ENCODE assay signal across 8 cellular contexts in genomic region chr18:48446582-48447225, GRCh38. TPM values are rescaled to one million over a fixed set of nuclear protein-coding genes. Genes with fewer than 3 reads are reported as not detected.
DNase-seq lines count a peak whose midpoint lies in the region; ATAC-seq and TF ChIP-seq lines count a peak whose summit lies in the region.

No MANE protein-coding gene starts in this region.

- no peaks in the 10 kb centered on the region for H3K27me3 ChIP-seq in CD8-positive, alpha-beta T cell (ENCODE audit: insufficient read depth, low read length)
- no peaks in the 10 kb centered on the region for H3K27me3 ChIP-seq in GM23338 (ENCODE audit: insufficient read depth)

- TF ChIP-seq CTCF in CD8-positive, alpha-beta T cell (IDR thresholded peaks at IDR 0.05): no peak
- TF ChIP-seq CTCF in GM23338 (conservative IDR thresholded peaks at IDR 0.05; ENCODE audit: low read depth in 2 of 2) (peak; percentile 84 to 97), retinal pigment epithelial cell (conservative IDR thresholded peaks at IDR 0.05; ENCODE audit: low read depth, low read length) (peak; percentile 94)

- H3K27ac ChIP-seq in CD8-positive, alpha-beta T cell (ENCODE audit: low read depth, low read length): no peak overlapping the region
- no peak overlapping the region for H3K27ac ChIP-seq in GM23338 (ENCODE audit: low read depth)

- no peak overlapping the region for H3K27ac Mint-ChIP-seq in CD8-positive, alpha-beta T cell
- H3K27ac Mint-ChIP-seq in GM23338 (no peak overlapping the region), T-cell (no peak overlapping the region)

- intact Hi-C loops in CD8-positive, alpha-beta T cell (cut with DNase I, micrococcal nuclease): loop anchor here in 1 of 2 experiments (2.0 kb wide), 1 partner anchor 674 kb away; no protein-coding TSS in a partner anchor
- intact Hi-C loops in left cardiac atrium (cut with DNase I): loop anchor here (2.0 to 10.0 kb wide), 4 partner anchors 104 to 672 kb away; no protein-coding TSS in a partner anchor

- CTCF ChIA-PET in CD8-positive, alpha-beta T cell (lab: Charles Lee): interaction anchor here (0.8 to 5.5 kb wide), 8 partner anchors 10 to 1465 kb away, joined by 3 to 73 read pairs (median 4); no protein-coding TSS in a partner anchor
- CTCF ChIA-PET in T-cell (lab: Charles Lee): interaction anchor here (0.6 to 3.3 kb wide), 5 partner anchors 8 to 20 kb away, joined by 3 to 10 read pairs (median 9); no protein-coding TSS in a partner anchor

- H3K4me3 Mint-ChIP-seq in CD8-positive, alpha-beta T cell: no peak overlapping the region
- H3K4me3 Mint-ChIP-seq in GM23338 (no peak overlapping the region), T-cell (no peak overlapping the region)

- H3K9me3 ChIP-seq in CD8-positive, alpha-beta T cell (ENCODE audit: low read length): no peaks in the 10 kb centered on the region

- peak; percentile 30 to 78 (median 52) for DNase-seq in CD8-positive, alpha-beta T cell
- DNase-seq in GM23338 (ENCODE audit: low spot score) (peak; percentile 94), NCI-H187 (lab: John Stamatoyannopoulos, UW) (peak; percentile 54 to 70), T-cell (peak; percentile 13 to 72 (median 52)), amniotic epithelial cell (ENCODE audit: low read depth) (peak; percentile 63), left cardiac atrium (peak; percentile 91), retinal pigment epithelial cell (ENCODE audit: low read depth) (peak; percentile 23)

- ATAC-seq in CD8-positive, alpha-beta T cell: peak; percentile 61
- ATAC-seq in GM23338 (peak; percentile 94), T-cell (replicated peaks in 1 of 4) (peak; percentile 73 to 89 (median 78)), left cardiac atrium (peak; percentile 94 to 95), HG03571 (IDR thresholded peaks at IDR 0.05; ENCODE audit: unreplicated experiment) (no peak)

- H3K4me1 ChIP-seq in CD8-positive, alpha-beta T cell (ENCODE audit: insufficient read depth, low read length): no peaks in the 10 kb centered on the region
- H3K4me1 ChIP-seq in GM23338 (ENCODE audit: insufficient read depth): no peaks in the 10 kb centered on the region

- H2AFZ ChIP-seq in GM23338: peak overlapping the region; percentile 92

- H3K79me2 ChIP-seq in GM23338 (replicated peaks; ENCODE audit: insufficient read depth): no peaks in the 10 kb centered on the region

- no peaks in the 10 kb centered on the region for H3K9me3 Mint-ChIP-seq in CD8-positive, alpha-beta T cell
- H3K9me3 Mint-ChIP-seq in GM23338: no peaks in the 10 kb centered on the region
- no peaks in the 10 kb centered on the region for H3K9me3 Mint-ChIP-seq in T-cell

- H3K36me3 Mint-ChIP-seq in CD8-positive, alpha-beta T cell: no peaks in the 10 kb centered on the region
- H3K36me3 Mint-ChIP-seq in GM23338 (ENCODE audit: low read depth) (no peaks in the 10 kb centered on the region), T-cell (no peaks in the 10 kb centered on the region)

- no peaks in the 10 kb centered on the region for H4K20me1 ChIP-seq in GM23338 (replicated peaks; ENCODE audit: insufficient read depth)

- H3F3A ChIP-seq in GM23338 (replicated peaks; ENCODE audit: low read depth): no peaks in the 10 kb centered on the region

- POLR2A ChIA-PET in CD8-positive, alpha-beta T cell (lab: Charles Lee): no interaction called here
- POLR2A ChIA-PET in T-cell (lab: Charles Lee): no interaction called here

- 0 out of 2 replicates have a peak overlapping the region, but pooled peaks have one; percentile 50 for H3K4me2 ChIP-seq in GM23338

- H3K4me1 Mint-ChIP-seq in CD8-positive, alpha-beta T cell (ENCODE audit: low read depth): peaks cover 9% of the 10 kb centered on the region
- H3K4me1 Mint-ChIP-seq in GM23338 (peaks cover 2% of the 10 kb centered on the region), T-cell (peaks cover 8 to 16% (median 11%) of the 10 kb centered on the region in 3 donors)

- H3K4me3 ChIP-seq in CD8-positive, alpha-beta T cell (ENCODE audit: low read depth, low read length): no peak overlapping the region
- no peak overlapping the region for H3K4me3 ChIP-seq in GM23338
- no peak overlapping the region for H3K4me3 ChIP-seq in retinal pigment epithelial cell (ENCODE audit: low read length)

- no peaks in the 10 kb centered on the region for H3K36me3 ChIP-seq in CD8-positive, alpha-beta T cell (ENCODE audit: insufficient read depth, low read length)
- no peaks in the 10 kb centered on the region for H3K36me3 ChIP-seq in GM23338 (ENCODE audit: insufficient read depth)

- peaks cover 22% of the 10 kb centered on the region for H3K27me3 Mint-ChIP-seq in CD8-positive, alpha-beta T cell (ENCODE audit: low read depth)
- H3K27me3 Mint-ChIP-seq in GM23338 (ENCODE audit: insufficient read depth, low read depth, poor library complexity) (peaks cover 7% of the 10 kb centered on the region), T-cell (peaks cover 40 to 51% of the 10 kb centered on the region in 2 donors)

- H3K9me2 ChIP-seq in GM23338 (ENCODE audit: insufficient read depth): no peaks in the 10 kb centered on the region

TF ChIP-seq in GM23338, 12 proteins besides CTCF, POLR2A, EP300 and RAD21:
- TF ChIP-seq, protein P1, sequence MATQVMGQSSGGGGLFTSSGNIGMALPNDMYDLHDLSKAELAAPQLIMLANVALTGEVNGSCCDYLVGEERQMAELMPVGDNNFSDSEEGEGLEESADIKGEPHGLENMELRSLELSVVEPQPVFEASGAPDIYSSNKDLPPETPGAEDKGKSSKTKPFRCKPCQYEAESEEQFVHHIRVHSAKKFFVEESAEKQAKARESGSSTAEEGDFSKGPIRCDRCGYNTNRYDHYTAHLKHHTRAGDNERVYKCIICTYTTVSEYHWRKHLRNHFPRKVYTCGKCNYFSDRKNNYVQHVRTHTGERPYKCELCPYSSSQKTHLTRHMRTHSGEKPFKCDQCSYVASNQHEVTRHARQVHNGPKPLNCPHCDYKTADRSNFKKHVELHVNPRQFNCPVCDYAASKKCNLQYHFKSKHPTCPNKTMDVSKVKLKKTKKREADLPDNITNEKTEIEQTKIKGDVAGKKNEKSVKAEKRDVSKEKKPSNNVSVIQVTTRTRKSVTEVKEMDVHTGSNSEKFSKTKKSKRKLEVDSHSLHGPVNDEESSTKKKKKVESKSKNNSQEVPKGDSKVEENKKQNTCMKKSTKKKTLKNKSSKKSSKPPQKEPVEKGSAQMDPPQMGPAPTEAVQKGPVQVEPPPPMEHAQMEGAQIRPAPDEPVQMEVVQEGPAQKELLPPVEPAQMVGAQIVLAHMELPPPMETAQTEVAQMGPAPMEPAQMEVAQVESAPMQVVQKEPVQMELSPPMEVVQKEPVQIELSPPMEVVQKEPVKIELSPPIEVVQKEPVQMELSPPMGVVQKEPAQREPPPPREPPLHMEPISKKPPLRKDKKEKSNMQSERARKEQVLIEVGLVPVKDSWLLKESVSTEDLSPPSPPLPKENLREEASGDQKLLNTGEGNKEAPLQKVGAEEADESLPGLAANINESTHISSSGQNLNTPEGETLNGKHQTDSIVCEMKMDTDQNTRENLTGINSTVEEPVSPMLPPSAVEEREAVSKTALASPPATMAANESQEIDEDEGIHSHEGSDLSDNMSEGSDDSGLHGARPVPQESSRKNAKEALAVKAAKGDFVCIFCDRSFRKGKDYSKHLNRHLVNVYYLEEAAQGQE (IDR thresholded peaks at IDR 0.05; ENCODE audit: unreplicated experiment): no peak
- TF ChIP-seq ZNF114 (CRISPR knock-in tag; IDR thresholded peaks at IDR 0.05) (no peak), EZH2phosphoT487 (IDR thresholded peaks at IDR 0.05; ENCODE audit: unreplicated experiment) (no peak)

RNA-seq across cellular contexts. Expression of gene ZBTB7C, which starts 37.5 kb away (rescaled TPM):
- not detected for total RNA-seq in CD8-positive, alpha-beta T cell
- total RNA-seq in GM23338 (2014; rRNA removed; shearing (Covaris generic)): 0.14 and 0.47 TPM in 2 replicates
- polyA plus RNA-seq in GM23338 (2016; fragmentation: Nextera tagmentation; extraction: Ambion mirVana): 0.03 TPM in 1 of 2 replicates, not detected in the other
- total RNA-seq in T-cell: under 1 TPM in 1 of 5 donors, not detected in 4; 0.06 TPM
- total RNA-seq in left cardiac atrium: 1 to 10 TPM; 4.2 to 5.6 TPM

Comparison
In these comparisons a context has a peak if more than half of its experiments do, and no peak if none do; other contexts are left out.
1. DNase-seq: peak in every context shown above with its lines; median percentile 94 in GM23338; 91 in left cardiac atrium; 63 in amniotic epithelial cell; 62 in NCI-H187; 52 in CD8-positive, alpha-beta T cell; 52 in T-cell; 23 in retinal pigment epithelial cell.